In the genomic region with DNA sequence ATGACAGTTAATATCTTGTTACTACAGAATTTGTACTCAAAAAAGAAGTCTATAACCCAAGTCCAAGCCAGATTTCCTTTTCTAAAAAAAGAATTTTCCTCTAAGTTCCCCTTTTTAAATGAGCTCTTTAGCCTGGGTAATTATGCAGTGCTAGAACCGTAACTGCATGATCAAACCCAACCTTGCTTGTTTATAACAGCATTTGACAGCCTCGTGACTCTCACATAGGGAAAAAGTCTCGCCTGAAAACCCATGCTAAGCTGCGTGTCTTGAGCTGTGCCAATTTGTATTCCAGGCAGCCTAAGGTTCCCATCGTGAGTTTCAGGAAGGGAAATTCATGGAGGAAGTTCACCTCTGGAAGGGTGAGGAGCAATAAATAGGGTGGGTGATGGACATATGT, we compare ENCODE assay signal across 10 cellular contexts. TPM values are rescaled to one million over a fixed set of nuclear protein-coding genes. Genes with fewer than 3 reads are reported as not detected.
"Had no signal": no experiment of that assay in that cellular context is flagged by ENCODE, and none has a peak within 500 bp of the region (broad histone marks: within the 10 kb centered on the region; RNA-seq: fewer than 3 reads in every experiment).

No MANE protein-coding gene starts in this region.

RNA-seq across cellular contexts. Expression of a gene that starts 44.5 kb away (rescaled TPM):
- total RNA-seq: subcutaneous adipose tissue, suprapubic skin, temporal lobe, testis, thyroid gland, tibial nerve, upper lobe of right lung, ureter, urinary bladder, uterus had no signal
- polyA plus RNA-seq: urinary bladder had no signal
